ENCODE assay signal across 9 cellular contexts in the genomic region with DNA sequence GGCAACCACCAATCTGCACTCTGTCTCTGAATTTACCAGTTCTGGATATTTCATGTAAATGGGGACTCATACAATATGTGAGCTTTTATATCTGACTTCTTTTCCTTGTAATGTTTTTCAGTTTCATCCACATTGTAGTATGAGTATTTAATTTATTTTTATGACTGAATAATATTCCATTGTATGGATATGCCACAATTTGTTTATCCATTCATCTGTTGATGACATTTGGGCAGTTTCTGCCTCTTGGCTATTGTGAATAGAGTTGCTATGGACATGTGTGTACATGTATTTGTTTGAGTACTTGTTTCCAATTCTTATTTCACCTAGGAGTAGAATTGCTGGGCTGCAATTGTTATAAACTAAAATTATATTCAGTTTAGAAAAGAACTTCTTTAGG.
"Had no signal": no experiment of that assay in that cellular context is flagged by ENCODE, and none has a peak within 500 bp of the region (broad histone marks: within the 10 kb centered on the region; RNA-seq: fewer than 3 reads in every experiment).

No MANE protein-coding gene starts in this region.

- H3K4me3 Mint-ChIP-seq: GM23338, H9, HFFc6 had no signal

- ATAC-seq: GM23338, HCT116 had no signal

- H3K4me3 ChIP-seq: GM23248, GM23338, HAP-1 had no signal

- DNase-seq: GM23248, GOT3, H7, H9, HCEC 1CT, HFFc6 had no signal

- H3K9me3 ChIP-seq: HAP-1 had no signal

- H3K4me1 ChIP-seq: HAP-1 had no signal

- H3K27ac Mint-ChIP-seq: GM23338, H9, HFFc6 had no signal

- H3K4me2 ChIP-seq: GM23338 had no signal

- H3K27ac ChIP-seq: GM23248 had no signal

- H3K9ac ChIP-seq: GM23248 had no signal

- H3K9me3 Mint-ChIP-seq: GM23338, H9, HFFc6 had no signal

- H3K36me3 ChIP-seq: HAP-1 had no signal

- H2AFZ ChIP-seq: GM23248, GM23338 had no signal
